Comparison of ENCODE assay signal across 1 cellular context in genomic region chr1:113072757-113073456, GRCh38.
TF ChIP-seq lines count a peak whose summit lies in the region.

LRIG2 (plus strand) TSS chr1:113073198; CDS start chr1:113073407, 209 bp downstream.

TF ChIP-seq in GM12878, 131 proteins besides CTCF, POLR2A, EP300 and RAD21 (continued from another document and continues in another):
- TF ChIP-seq ZBTB4 (CRISPR knock-in tag; IDR thresholded peaks at IDR 0.05) (no peak), IRF4 (IDR thresholded peaks at IDR 0.05; ENCODE audit: low read depth, low read length) (peak; percentile 35; the same call in 1 of the 2 replicates), SUPT20H (IDR thresholded peaks at IDR 0.05; ENCODE audit: borderline replicate concordance, control insufficient read depth, low read depth, low read length) (no peak), MAX (IDR thresholded peaks at IDR 0.05; ENCODE audit: low read depth, low read length) (peak; percentile 78), YBX1 (IDR thresholded peaks at IDR 0.05) (no peak), TCF7 (IDR thresholded peaks at IDR 0.05; ENCODE audit: borderline replicate concordance) (no peak), HSF1 (IDR thresholded peaks at IDR 0.05; ENCODE audit: low read depth, low read length) (no peak), E4F1 (IDR thresholded peaks at IDR 0.05; ENCODE audit: borderline replicate concordance, partially characterized antibody) (no peak), HCFC1 (IDR thresholded peaks at IDR 0.05; ENCODE audit: low read length) (peak; percentile 25; the same call in 1 of the 2 replicates), HDGF (IDR thresholded peaks at IDR 0.05) (no peak), YY1 (IDR thresholded peaks at IDR 0.05; ENCODE audit: low read depth, low read length) (peak; percentile 94), SKIL (IDR thresholded peaks at IDR 0.05; ENCODE audit: low read depth, poor library complexity, severe bottlenecking) (peak; percentile 79), TAF1 (IDR thresholded peaks at IDR 0.05; ENCODE audit: borderline replicate concordance, low read depth, low read length) (no peak; the same call in 1 of the 2 replicates), NFYA (IDR thresholded peaks at IDR 0.05; ENCODE audit: borderline replicate concordance, low read depth, low read length) (no peak), RCOR1 (conservative IDR thresholded peaks at IDR 0.05; ENCODE audit: low read depth, low read length) (0 out of 2 replicates have a peak, but pooled peaks have one; percentile 48), FOXK2 (IDR thresholded peaks at IDR 0.05) (no peak), IKZF1 (conservative IDR thresholded peaks at IDR 0.05) (peak; percentile 70), PRDM15 (CRISPR knock-in tag; IDR thresholded peaks at IDR 0.05) (no peak), EED (IDR thresholded peaks at IDR 0.05; ENCODE audit: low read depth) (no peak), SREBF1 (IDR thresholded peaks at IDR 0.05; ENCODE audit: low read length) (no peak), ESRRA (IDR thresholded peaks at IDR 0.05; ENCODE audit: low read length) (no peak), MEF2B (IDR thresholded peaks at IDR 0.05; ENCODE audit: partially characterized antibody, poor library complexity, severe bottlenecking) (no peak), POLR2AphosphoS5 (IDR thresholded peaks at IDR 0.05; ENCODE audit: low read length) (peak; percentile 90), NFIC (IDR thresholded peaks at IDR 0.05; ENCODE audit: low read depth, low read length) (no peak), ZBED1 (IDR thresholded peaks at IDR 0.05; ENCODE audit: borderline replicate concordance) (no peak), ZNF274 (IDR thresholded peaks at IDR 0.05; ENCODE audit: insufficient read depth, insufficient read length) (no peak), IKZF2 (IDR thresholded peaks at IDR 0.05) (no peak; a peak in 1 of 4 replicates), CHD2 (IDR thresholded peaks at IDR 0.05; ENCODE audit: borderline replicate concordance, low read depth, low read length) (peak; percentile 55; the same call in 1 of the 2 replicates), ZNF207 (IDR thresholded peaks at IDR 0.05; ENCODE audit: borderline replicate concordance) (peak; percentile 94), ASH2L (IDR thresholded peaks at IDR 0.05; ENCODE audit: borderline replicate concordance, low read depth) (no peak), ZNF622 (IDR thresholded peaks at IDR 0.05) (no peak), TCF3 (IDR thresholded peaks at IDR 0.05; ENCODE audit: borderline replicate concordance, insufficient read depth, low read depth, low read length) (0 out of 2 replicates have a peak, but pooled peaks have one; percentile 23), E2F8 (IDR thresholded peaks at IDR 0.05; ENCODE audit: low read depth, partially characterized antibody) (peak; percentile 76), CHD1 (IDR thresholded peaks at IDR 0.05; ENCODE audit: low read depth, low read length) (no peak), MLLT1 (IDR thresholded peaks at IDR 0.05) (peak; percentile 50)
- TF ChIP-seq, protein P1, sequence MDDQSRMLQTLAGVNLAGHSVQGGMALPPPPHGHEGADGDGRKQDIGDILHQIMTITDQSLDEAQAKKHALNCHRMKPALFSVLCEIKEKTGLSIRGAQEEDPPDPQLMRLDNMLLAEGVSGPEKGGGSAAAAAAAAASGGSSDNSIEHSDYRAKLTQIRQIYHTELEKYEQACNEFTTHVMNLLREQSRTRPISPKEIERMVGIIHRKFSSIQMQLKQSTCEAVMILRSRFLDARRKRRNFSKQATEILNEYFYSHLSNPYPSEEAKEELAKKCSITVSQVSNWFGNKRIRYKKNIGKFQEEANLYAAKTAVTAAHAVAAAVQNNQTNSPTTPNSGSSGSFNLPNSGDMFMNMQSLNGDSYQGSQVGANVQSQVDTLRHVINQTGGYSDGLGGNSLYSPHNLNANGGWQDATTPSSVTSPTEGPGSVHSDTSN (IDR thresholded peaks at IDR 0.05; ENCODE audit: insufficient replicate concordance, low read depth, low read length), result peak; percentile 77
- TF ChIP-seq, protein P2, sequence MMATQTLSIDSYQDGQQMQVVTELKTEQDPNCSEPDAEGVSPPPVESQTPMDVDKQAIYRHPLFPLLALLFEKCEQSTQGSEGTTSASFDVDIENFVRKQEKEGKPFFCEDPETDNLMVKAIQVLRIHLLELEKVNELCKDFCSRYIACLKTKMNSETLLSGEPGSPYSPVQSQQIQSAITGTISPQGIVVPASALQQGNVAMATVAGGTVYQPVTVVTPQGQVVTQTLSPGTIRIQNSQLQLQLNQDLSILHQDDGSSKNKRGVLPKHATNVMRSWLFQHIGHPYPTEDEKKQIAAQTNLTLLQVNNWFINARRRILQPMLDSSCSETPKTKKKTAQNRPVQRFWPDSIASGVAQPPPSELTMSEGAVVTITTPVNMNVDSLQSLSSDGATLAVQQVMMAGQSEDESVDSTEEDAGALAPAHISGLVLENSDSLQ (IDR thresholded peaks at IDR 0.05), result peak; percentile 95
